Comparison of ENCODE assay signal across 10 cellular contexts in the genomic region with DNA sequence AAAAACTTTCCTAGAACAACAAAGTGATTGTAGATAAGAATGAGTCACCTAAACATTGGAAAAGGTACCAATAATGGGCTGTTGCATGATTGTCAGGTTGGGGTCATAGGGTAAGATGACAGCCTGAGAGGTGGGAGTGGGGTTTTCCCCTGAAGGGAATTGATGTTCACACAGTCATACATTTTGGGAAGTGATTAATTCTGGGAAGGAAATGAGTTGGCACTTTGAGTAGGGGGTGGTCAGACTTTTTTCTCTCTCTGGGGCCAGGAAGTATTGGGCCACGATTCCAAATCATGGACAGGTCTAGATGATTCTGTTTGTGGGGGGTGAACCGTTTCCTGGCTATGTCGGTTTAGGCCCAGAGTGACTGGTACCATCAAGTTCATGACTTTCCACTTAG. TPM values are rescaled to one million over a fixed set of nuclear protein-coding genes. Genes with fewer than 3 reads are reported as not detected.
DNase-seq lines count a peak whose midpoint lies in the region; ATAC-seq and TF ChIP-seq lines count a peak whose summit lies in the region.
"Had no signal": no experiment of that assay in that cellular context is flagged by ENCODE, and none has a peak within 500 bp of the region (broad histone marks: within the 10 kb centered on the region; RNA-seq: fewer than 3 reads in every experiment).

No MANE protein-coding gene starts in this region.

- H3K4me2 ChIP-seq in OCI-LY3 (ENCODE audit: low read length): peak overlapping the region; percentile 92
- no peak overlapping the region for H3K4me2 ChIP-seq in trophoblast cell (ENCODE audit: low read length)

- H4K8ac ChIP-seq in trophoblast cell (ENCODE audit: low read depth, low read length): no peak overlapping the region

- H3K4me1 ChIP-seq in OCI-LY3 (ENCODE audit: low read length): peaks cover 71% of the 10 kb centered on the region
- H3K4me1 ChIP-seq in trophoblast cell (ENCODE audit: control insufficient read depth in 1 of 2, insufficient read depth in 2 of 2, low read length in 2 of 2): peaks cover 10 to 19% of the 10 kb centered on the region in 2 experiments

- H2BK5ac ChIP-seq in trophoblast cell (ENCODE audit: low read depth, low read length, poor library complexity): peak overlapping the region; percentile 65

- H3K9me3 Mint-ChIP-seq in T-helper 1 cell treated with Interleukin-12 subunit alpha and Interleukin-12 subunit beta and Interleukin-4 antibody, amounts not matched to agents 30 μg/mL and 1 μg/mL, for 36 hours: peaks cover 24% of the 10 kb centered on the region
- H3K9me3 Mint-ChIP-seq in activated naive CD8-positive, alpha-beta T cell treated with anti-CD3 and anti-CD28 coated beads, Interleukin-2, amount 50 U/mL, for 24 hours: peaks cover 10% of the 10 kb centered on the region

- peaks cover 8% of the 10 kb centered on the region for H3K79me1 ChIP-seq in trophoblast cell (ENCODE audit: low read length)

- H2BK12ac ChIP-seq in trophoblast cell (ENCODE audit: low read length): peak overlapping the region; percentile 74

- peak overlapping the region; percentile 85 for H2AK5ac ChIP-seq in trophoblast cell (ENCODE audit: low read length)

- DNase-seq in T-helper 1 cell (no peak), trophoblast cell (no peak), NAMALWA (ENCODE audit: low spot score) (no peak)
- DNase-seq in activated naive CD8-positive, alpha-beta T cell treated with anti-CD3 and anti-CD28 coated beads, Interleukin-2, amount 50 U/mL, for 24 hours: peak; percentile 49
- DNase-seq: NCI-H1436, small intestine had no signal

- H3K79me2 ChIP-seq in OCI-LY3 (ENCODE audit: low read length) (no peaks in the 10 kb centered on the region), trophoblast cell (ENCODE audit: control insufficient read depth, insufficient read depth, low read length, poor library complexity) (no peaks in the 10 kb centered on the region)

- H3K36me3 Mint-ChIP-seq in T-helper 1 cell treated with Interleukin-12 subunit alpha and Interleukin-12 subunit beta and Interleukin-4 antibody, amounts not matched to agents 30 μg/mL and 1 μg/mL, for 36 hours (ENCODE audit: low read depth): peaks cover 58% of the 10 kb centered on the region
- peaks cover 1% of the 10 kb centered on the region for H3K36me3 Mint-ChIP-seq in activated naive CD8-positive, alpha-beta T cell treated with anti-CD3 and anti-CD28 coated beads, Interleukin-2, amount 50 U/mL, for 24 hours (ENCODE audit: low read depth)

- H4K12ac ChIP-seq in trophoblast cell (ENCODE audit: low read depth, low read length): peak overlapping the region; percentile 31

- H3K4me1 Mint-ChIP-seq in T-helper 1 cell treated with Interleukin-12 subunit alpha and Interleukin-12 subunit beta and Interleukin-4 antibody, amounts not matched to agents 30 μg/mL and 1 μg/mL, for 36 hours (ENCODE audit: low read depth): peaks cover 63% of the 10 kb centered on the region
- peaks cover 74% of the 10 kb centered on the region for H3K4me1 Mint-ChIP-seq in activated naive CD8-positive, alpha-beta T cell treated with anti-CD3 and anti-CD28 coated beads, Interleukin-2, amount 50 U/mL, for 24 hours

- H3K27me3 ChIP-seq in OCI-LY3 (ENCODE audit: low read depth, low read length) (no peaks in the 10 kb centered on the region), trophoblast cell (ENCODE audit: insufficient read depth, low read length) (no peaks in the 10 kb centered on the region)

- peak overlapping the region; percentile 91 for H3K27ac Mint-ChIP-seq in T-helper 1 cell treated with Interleukin-12 subunit alpha and Interleukin-12 subunit beta and Interleukin-4 antibody, amounts not matched to agents 30 μg/mL and 1 μg/mL, for 36 hours
- peak overlapping the region; percentile 92 for H3K27ac Mint-ChIP-seq in activated naive CD8-positive, alpha-beta T cell treated with anti-CD3 and anti-CD28 coated beads, Interleukin-2, amount 50 U/mL, for 24 hours

- peak overlapping the region; percentile 72 for H4K91ac ChIP-seq in trophoblast cell (ENCODE audit: low read depth, low read length)

- H3K27ac ChIP-seq in OCI-LY3 (ENCODE audit: low read length) (peak overlapping the region; percentile 96), trophoblast cell (ENCODE audit: low read depth, low read length) (no peak overlapping the region)

- WGBS in trophoblast cell (ENCODE audit: extremely low coverage, insufficient coverage, insufficient read length): no CpG with 5 or more reads among the region's 3 CpGs

- peak; percentile 48 for ATAC-seq in activated naive CD8-positive, alpha-beta T cell treated with anti-CD3 and anti-CD28 coated beads, Interleukin-2, amount 50 U/mL, for 24 hours
- ATAC-seq in GM19324 (IDR thresholded peaks at IDR 0.05; ENCODE audit: low FRiP score, unreplicated experiment) (no peak), GM21529 (IDR thresholded peaks at IDR 0.05; ENCODE audit: unreplicated experiment) (no peak)

- H3K9me3 ChIP-seq in OCI-LY3 (ENCODE audit: insufficient read depth, low read length): no peaks in the 10 kb centered on the region
- no peaks in the 10 kb centered on the region for H3K9me3 ChIP-seq in trophoblast cell (ENCODE audit: insufficient read depth, low read depth, low read length)

- H3K9ac ChIP-seq in OCI-LY3 (ENCODE audit: low read length) (peak overlapping the region; percentile 86), trophoblast cell (ENCODE audit: low read length) (no peak overlapping the region)

- peak overlapping the region; percentile 67 for H3K4me3 ChIP-seq in OCI-LY3 (ENCODE audit: low read length)
- no peak overlapping the region for H3K4me3 ChIP-seq in trophoblast cell (ENCODE audit: low read depth, low read length)

- no peak overlapping the region for H2AFZ ChIP-seq in OCI-LY3 (ENCODE audit: low read depth, low read length)
- H2AFZ ChIP-seq in trophoblast cell (ENCODE audit: insufficient read depth, low read length, poor library complexity): no peak overlapping the region

- H3K4me3 Mint-ChIP-seq in T-helper 1 cell treated with Interleukin-12 subunit alpha and Interleukin-12 subunit beta and Interleukin-4 antibody, amounts not matched to agents 30 μg/mL and 1 μg/mL, for 36 hours: peak overlapping the region; percentile 49
- H3K4me3 Mint-ChIP-seq in activated naive CD8-positive, alpha-beta T cell treated with anti-CD3 and anti-CD28 coated beads, Interleukin-2, amount 50 U/mL, for 24 hours: peak overlapping the region; percentile 2

- no peaks in the 10 kb centered on the region for H4K20me1 ChIP-seq in OCI-LY3 (ENCODE audit: insufficient read depth, low read length)

- H3K18ac ChIP-seq in trophoblast cell (ENCODE audit: low read length): peak overlapping the region; percentile 83

- peak overlapping the region; percentile 50 for H2BK120ac ChIP-seq in trophoblast cell (ENCODE audit: insufficient read depth, low read length, poor library complexity)

- TF ChIP-seq CTCF in OCI-LY3 (IDR thresholded peaks at IDR 0.05; ENCODE audit: low read depth, low read length): no peak

- H3K36me3 ChIP-seq in OCI-LY3 (replicated peaks; ENCODE audit: low read depth, low read length) (no peaks in the 10 kb centered on the region), trophoblast cell (ENCODE audit: control insufficient read depth in 1 of 2, insufficient read depth in 2 of 2, low read length in 2 of 2) (no peaks in the 10 kb centered on the region)

- H3K23ac ChIP-seq in trophoblast cell (ENCODE audit: low read length): no peak overlapping the region

- H3K14ac ChIP-seq in trophoblast cell (ENCODE audit: low read length): peak overlapping the region; percentile 63

- H3K4ac ChIP-seq in trophoblast cell (ENCODE audit: low read depth, low read length): peak overlapping the region; percentile 35

- no peaks in the 10 kb centered on the region for H3K27me3 Mint-ChIP-seq in T-helper 1 cell treated with Interleukin-12 subunit alpha and Interleukin-12 subunit beta and Interleukin-4 antibody, amounts not matched to agents 30 μg/mL and 1 μg/mL, for 36 hours (ENCODE audit: low read depth)
- no peaks in the 10 kb centered on the region for H3K27me3 Mint-ChIP-seq in activated naive CD8-positive, alpha-beta T cell treated with anti-CD3 and anti-CD28 coated beads, Interleukin-2, amount 50 U/mL, for 24 hours

RNA-seq across cellular contexts. Expression of a gene that starts 36.8 kb away (rescaled TPM):
- 1.1 and 1.8 TPM in 2 replicates for polyA plus RNA-seq in trophoblast cell (2013)
